In genomic region chr5:130068988-130069387, GRCh38 we compare ENCODE assay signal across 27 cellular contexts.
"Had no signal": no experiment of that assay in that cellular context is flagged by ENCODE, and none has a peak within 500 bp of the region (broad histone marks: within the 10 kb centered on the region; RNA-seq: fewer than 3 reads in every experiment).

No MANE protein-coding gene starts in this region.

- H3K27me3 ChIP-seq: gastrocnemius medialis, neural progenitor cell, right lobe of liver, testis, tibial artery, upper lobe of left lung had no signal

- H3K36me3 Mint-ChIP-seq: memory B cell; naive B cell; neural progenitor cell; stimulated activated memory B cell treated with anti-CD40 and anti-IgM and Interleukin-4, amounts not matched to agents 10 μg/mL and 1 μg/mL and 100 μg/mL, for 72 hours had no signal

- ATAC-seq: effector memory CD8-positive, alpha-beta T cell; gastrocnemius medialis; left ventricle myocardium superior; lower lobe of right lung; mucosa of descending colon; right lobe of liver; stimulated activated memory B cell treated with anti-CD40 and anti-IgM and Interleukin-4, amounts not matched to agents 10 μg/mL and 1 μg/mL and 100 μg/mL, for 72 hours; stimulated activated naive CD8-positive, alpha-beta T cell treated with anti-CD3 and anti-CD28 coated beads, Interleukin-15, Interleukin-2, amounts not matched to agents 100 U/mL and 50 U/mL, for 24 hours had no signal

- H3K9me3 Mint-ChIP-seq: effector memory CD8-positive, alpha-beta T cell; memory B cell; naive B cell; nephron; neural progenitor cell; stimulated activated memory B cell treated with anti-CD40 and anti-IgM and Interleukin-4, amounts not matched to agents 10 μg/mL and 1 μg/mL and 100 μg/mL, for 72 hours had no signal

- H3K4me3 Mint-ChIP-seq: effector memory CD8-positive, alpha-beta T cell; memory B cell; naive B cell; nephron; neural progenitor cell; stimulated activated memory B cell treated with anti-CD40 and anti-IgM and Interleukin-4, amounts not matched to agents 10 μg/mL and 1 μg/mL and 100 μg/mL, for 72 hours had no signal

- DNase-seq: cortex of kidney; effector memory CD8-positive, alpha-beta T cell; gastrocnemius medialis; head of caudate nucleus; left ventricle myocardium superior; lower lobe of right lung; mucosa of descending colon; naive B cell; right lobe of liver; small intestine; stimulated activated CD4-positive, alpha-beta T cell treated with anti-CD3 and anti-CD28 coated beads, Interleukin-12 subunit alpha, Interleukin-12 subunit beta, amount 100 ng/mL, for 4 hours; stimulated activated CD4-positive, alpha-beta T cell treated with anti-CD3 and anti-CD28 coated beads, Interleukin-1b, Interleukin-23, amount 100 ng/mL, for 48 hours; stimulated activated CD4-positive, alpha-beta T cell treated with anti-CD3 and anti-CD28 coated beads, Interleukin-4, amount 100 ng/mL, for 24 hours; stimulated activated naive CD8-positive, alpha-beta T cell treated with anti-CD3 and anti-CD28 coated beads, Interleukin-15, Interleukin-2, amounts not matched to agents 100 U/mL and 50 U/mL, for 24 hours; substantia nigra; testis; tibial artery; upper lobe of left lung had no signal

- H3K4me2 ChIP-seq: neural progenitor cell had no signal

- H3K9me3 ChIP-seq: gastrocnemius medialis, lower lobe of right lung, mucosa of descending colon, right lobe of liver, testis, tibial artery, upper lobe of left lung had no signal

- H3K27ac ChIP-seq: gastrocnemius medialis, lower lobe of right lung, neural progenitor cell, parathyroid adenoma, right lobe of liver, testis, upper lobe of left lung had no signal

- H3K36me3 ChIP-seq: gastrocnemius medialis, lower lobe of right lung, neural progenitor cell, right lobe of liver, tibial artery, upper lobe of left lung had no signal

- H3K4me3 ChIP-seq: gastrocnemius medialis, lower lobe of right lung, mucosa of descending colon, neural progenitor cell, right lobe of liver, testis, tibial artery, upper lobe of left lung had no signal

- H3K27ac Mint-ChIP-seq: effector memory CD8-positive, alpha-beta T cell; memory B cell; naive B cell; nephron; neural progenitor cell; progenitor cell of endocrine pancreas; stimulated activated memory B cell treated with anti-CD40 and anti-IgM and Interleukin-4, amounts not matched to agents 10 μg/mL and 1 μg/mL and 100 μg/mL, for 72 hours had no signal

- H3K27me3 Mint-ChIP-seq: effector memory CD8-positive, alpha-beta T cell; memory B cell; naive B cell; progenitor cell of endocrine pancreas; stimulated activated memory B cell treated with anti-CD40 and anti-IgM and Interleukin-4, amounts not matched to agents 10 μg/mL and 1 μg/mL and 100 μg/mL, for 72 hours had no signal

- H2AFZ ChIP-seq: neural progenitor cell, parathyroid adenoma had no signal

- H3K79me2 ChIP-seq: parathyroid adenoma had no signal

- H3K4me1 ChIP-seq: gastrocnemius medialis, lower lobe of right lung, neural progenitor cell, parathyroid adenoma, right lobe of liver, testis had no signal

- H3K4me1 Mint-ChIP-seq: memory B cell; naive B cell; nephron; stimulated activated memory B cell treated with anti-CD40 and anti-IgM and Interleukin-4, amounts not matched to agents 10 μg/mL and 1 μg/mL and 100 μg/mL, for 72 hours had no signal

- H3K9ac ChIP-seq: neural progenitor cell, parathyroid adenoma had no signal

- FAIRE-seq: endometrium, keratinocyte, small intestine, urothelium cell line had no signal
